16 cellular contexts compared by ENCODE assay signal in the genomic region with DNA sequence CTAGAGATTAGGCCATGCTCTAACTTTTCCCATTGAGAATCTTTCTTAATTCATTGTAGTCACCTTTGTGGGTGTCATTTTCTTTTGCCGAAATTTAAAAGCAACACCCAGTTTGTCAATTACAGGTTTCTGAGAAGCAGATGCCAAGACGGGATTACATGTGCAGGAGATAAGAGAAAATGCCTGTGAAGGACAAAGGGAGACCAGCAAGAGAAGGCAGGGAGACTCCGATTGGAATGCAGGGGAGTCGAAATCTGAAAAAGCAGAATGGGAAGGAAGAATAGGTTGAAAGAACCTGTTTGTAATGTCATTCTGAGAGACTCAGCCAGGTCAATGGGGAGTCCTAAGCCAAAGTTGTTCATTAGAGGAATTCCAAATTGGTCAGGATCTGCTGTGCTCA.
"Had no signal": no experiment of that assay in that cellular context is flagged by ENCODE, and none has a peak within 500 bp of the region (broad histone marks: within the 10 kb centered on the region; RNA-seq: fewer than 3 reads in every experiment).

No MANE protein-coding gene starts in this region.

- H3K27me3 Mint-ChIP-seq: activated CD4-positive, alpha-beta memory T cell treated with anti-CD3 and anti-CD28 coated beads, Interleukin-2, amount 10 ng/mL, durations not matched to agents 7 days and 5 days; memory B cell; naive B cell; stimulated activated memory B cell treated with anti-CD40 and anti-IgM and Interleukin-4, amounts not matched to agents 10 μg/mL and 1 μg/mL and 100 μg/mL, for 72 hours had no signal

- H3K36me3 ChIP-seq: transverse colon had no signal

- H3K4me1 ChIP-seq: foreskin keratinocyte had no signal

- H3K27ac Mint-ChIP-seq: activated CD4-positive, alpha-beta memory T cell treated with anti-CD3 and anti-CD28 coated beads, Interleukin-2, amount 10 ng/mL, durations not matched to agents 7 days and 5 days; activated naive CD4-positive, alpha-beta T cell treated with anti-CD3 and anti-CD28 coated beads, Interleukin-2, amount 10 ng/mL, durations not matched to agents 7 days and 5 days; activated T-cell treated with anti-CD3 and anti-CD28 coated beads, Interleukin-2, amount 50 U/mL, for 72 hours; memory B cell; stimulated activated memory B cell treated with anti-CD40 and anti-IgM and Interleukin-4, amounts not matched to agents 10 μg/mL and 1 μg/mL and 100 μg/mL, for 72 hours; T-helper 17 cell had no signal

- H3K27ac ChIP-seq: foreskin keratinocyte, transverse colon had no signal

- H3K9me3 ChIP-seq: transverse colon had no signal

- H3K9me3 Mint-ChIP-seq: activated CD4-positive, alpha-beta memory T cell treated with anti-CD3 and anti-CD28 coated beads, Interleukin-2, amount 10 ng/mL, durations not matched to agents 7 days and 5 days; activated naive CD4-positive, alpha-beta T cell treated with anti-CD3 and anti-CD28 coated beads, Interleukin-2, amount 10 ng/mL, durations not matched to agents 7 days and 5 days; activated T-cell treated with anti-CD3 and anti-CD28 coated beads, Interleukin-2, amount 50 U/mL, for 72 hours; memory B cell; naive B cell; stimulated activated memory B cell treated with anti-CD40 and anti-IgM and Interleukin-4, amounts not matched to agents 10 μg/mL and 1 μg/mL and 100 μg/mL, for 72 hours had no signal

- H3K4me3 ChIP-seq: transverse colon had no signal

- DNase-seq: activated CD4-positive, alpha-beta memory T cell treated with anti-CD3 and anti-CD28 coated beads, Interleukin-2, amount 10 ng/mL, durations not matched to agents 7 days and 5 days; activated CD4-positive, alpha-beta T cell treated with anti-CD3 and anti-CD28 coated beads for 48 hours; activated effector memory CD4-positive, alpha-beta T cell treated with anti-CD3 and anti-CD28 coated beads, Interleukin-2, amount 50 U/mL, for 16 hours; activated naive CD4-positive, alpha-beta T cell treated with anti-CD3 and anti-CD28 coated beads, Interleukin-2, amount 10 ng/mL, durations not matched to agents 7 days and 5 days; activated T-cell treated with anti-CD3 and anti-CD28 coated beads, Interleukin-2, amount 50 U/mL, for 72 hours; effector CD8-positive, alpha-beta T cell; foreskin keratinocyte; islet precursor cell; left cardiac atrium; naive B cell; small intestine; T-helper 17 cell; transverse colon had no signal

- H3K4me3 Mint-ChIP-seq: activated CD4-positive, alpha-beta memory T cell treated with anti-CD3 and anti-CD28 coated beads, Interleukin-2, amount 10 ng/mL, durations not matched to agents 7 days and 5 days; activated naive CD4-positive, alpha-beta T cell treated with anti-CD3 and anti-CD28 coated beads, Interleukin-2, amount 10 ng/mL, durations not matched to agents 7 days and 5 days; activated T-cell treated with anti-CD3 and anti-CD28 coated beads, Interleukin-2, amount 50 U/mL, for 72 hours; memory B cell; stimulated activated memory B cell treated with anti-CD40 and anti-IgM and Interleukin-4, amounts not matched to agents 10 μg/mL and 1 μg/mL and 100 μg/mL, for 72 hours; T-helper 17 cell had no signal

- ATAC-seq: activated T-cell treated with anti-CD3 and anti-CD28 coated beads, Interleukin-2, amount 50 U/mL, for 72 hours; foreskin keratinocyte; left cardiac atrium; sciatic nerve; stimulated activated memory B cell treated with anti-CD40 and anti-IgM and Interleukin-4, amounts not matched to agents 10 μg/mL and 1 μg/mL and 100 μg/mL, for 72 hours; T-helper 17 cell had no signal

- H3K36me3 Mint-ChIP-seq: activated naive CD4-positive, alpha-beta T cell treated with anti-CD3 and anti-CD28 coated beads, Interleukin-2, amount 10 ng/mL, durations not matched to agents 7 days and 5 days; stimulated activated memory B cell treated with anti-CD40 and anti-IgM and Interleukin-4, amounts not matched to agents 10 μg/mL and 1 μg/mL and 100 μg/mL, for 72 hours had no signal

- H3K27me3 ChIP-seq: foreskin keratinocyte, transverse colon had no signal
